ENCODE assay signal across 22 cellular contexts in genomic region chr3:72753495-72753894, GRCh38.
"Had no signal": no experiment of that assay in that cellular context is flagged by ENCODE, and none has a peak within 500 bp of the region (broad histone marks: within the 10 kb centered on the region; RNA-seq: fewer than 3 reads in every experiment).

No MANE protein-coding gene starts in this region.

- FAIRE-seq: kidney had no signal

- DNase-seq: activated CD8-positive, alpha-beta memory T cell treated with anti-CD3 and anti-CD28 coated beads, Interleukin-2, amount 50 U/mL, for 48 hours; activated CD8-positive, alpha-beta T cell treated with anti-CD3 and anti-CD28 coated beads, Interleukin-2, amount 10 ng/mL, durations not matched to agents 7 days and 5 days; activated naive CD4-positive, alpha-beta T cell treated with anti-CD3 and anti-CD28 coated beads for 36 hours; adrenal gland; central memory CD4-positive, alpha-beta T cell; cortex of kidney; effector CD8-positive, alpha-beta T cell; kidney; lower lobe of right lung; midbrain; natural killer cell; nucleus accumbens; stimulated activated CD4-positive, alpha-beta T cell treated with anti-CD3 and anti-CD28 coated beads, Interleukin-2, amount 100 ng/mL, for 24 hours; stimulated activated naive CD4-positive, alpha-beta T cell; substantia nigra; SW 1271; T1000; upper lobe of left lung had no signal

- H3K27ac ChIP-seq: adrenal gland, gastroesophageal sphincter, lower lobe of right lung, prostate gland, upper lobe of left lung had no signal

- H3K9me3 Mint-ChIP-seq: activated naive CD4-positive, alpha-beta T cell treated with anti-CD3 and anti-CD28 coated beads for 36 hours; activated T-helper 17 cell treated with anti-CD3 and anti-CD28 coated beads, Interleukin-2, amount 50 U/mL, for 72 hours; natural killer cell had no signal

- H3K36me3 Mint-ChIP-seq: natural killer cell had no signal

- H3K27me3 ChIP-seq: adrenal gland, gastroesophageal sphincter, upper lobe of left lung had no signal

- H3K9me3 ChIP-seq: adrenal gland, gastroesophageal sphincter, lower lobe of right lung, prostate gland, upper lobe of left lung had no signal

- H3K36me3 ChIP-seq: adrenal gland, lower lobe of right lung, prostate gland, upper lobe of left lung had no signal

- H3K4me3 ChIP-seq: adrenal gland, gastroesophageal sphincter, lower lobe of right lung, prostate gland, upper lobe of left lung had no signal

- H3K27ac Mint-ChIP-seq: activated CD8-positive, alpha-beta T cell treated with anti-CD3 and anti-CD28 coated beads, Interleukin-2, amount 10 ng/mL, durations not matched to agents 7 days and 5 days; activated naive CD4-positive, alpha-beta T cell treated with anti-CD3 and anti-CD28 coated beads for 36 hours; activated T-helper 17 cell treated with anti-CD3 and anti-CD28 coated beads, Interleukin-2, amount 50 U/mL, for 72 hours; natural killer cell had no signal

- H3K27me3 Mint-ChIP-seq: activated T-helper 17 cell treated with anti-CD3 and anti-CD28 coated beads, Interleukin-2, amount 50 U/mL, for 72 hours had no signal

- H3K4me3 Mint-ChIP-seq: activated CD8-positive, alpha-beta T cell treated with anti-CD3 and anti-CD28 coated beads, Interleukin-2, amount 10 ng/mL, durations not matched to agents 7 days and 5 days; activated naive CD4-positive, alpha-beta T cell treated with anti-CD3 and anti-CD28 coated beads for 36 hours; activated T-helper 17 cell treated with anti-CD3 and anti-CD28 coated beads, Interleukin-2, amount 50 U/mL, for 72 hours; natural killer cell had no signal

- H3K4me1 ChIP-seq: adrenal gland, gastroesophageal sphincter, prostate gland had no signal

- ATAC-seq: activated CD8-positive, alpha-beta T cell treated with anti-CD3 and anti-CD28 coated beads, Interleukin-2, amount 10 ng/mL, durations not matched to agents 7 days and 5 days; activated T-helper 17 cell treated with anti-CD3 and anti-CD28 coated beads, Interleukin-2, amount 50 U/mL, for 72 hours; gastroesophageal sphincter; lower lobe of right lung; natural killer cell; sciatic nerve had no signal
